ENCODE assay signal across 23 cellular contexts in genomic region chr12:6777386-6777785, GRCh38. TPM values are rescaled to one million over a fixed set of nuclear protein-coding genes. Genes with fewer than 3 reads are reported as not detected.
DNase-seq lines count a peak whose midpoint lies in the region; ATAC-seq and FAIRE-seq lines count a peak whose summit lies in the region.
"Had no signal": no experiment of that assay in that cellular context is flagged by ENCODE, and none has a peak within 500 bp of the region (broad histone marks: within the 10 kb centered on the region; RNA-seq: fewer than 3 reads in every experiment).

No MANE protein-coding gene starts in this region.

- no peaks in the 10 kb centered on the region for H3K27me3 Mint-ChIP-seq in activated T-cell treated with anti-CD3 and anti-CD28 coated beads, Interleukin-2, amount 50 U/mL, for 72 hours (ENCODE audit: low read depth)
- peaks cover 21% of the 10 kb centered on the region for H3K27me3 Mint-ChIP-seq in activated T-cell treated with anti-CD3 and anti-CD28 coated beads, Interleukin-2, amount 50 U/mL, for 4 hours (ENCODE audit: low read depth)
- H3K27me3 Mint-ChIP-seq in effector memory CD8-positive, alpha-beta T cell: no peaks in the 10 kb centered on the region

- H3K27ac ChIP-seq in stomach smooth muscle (ENCODE audit: low read length): peak overlapping the region; percentile 83
- no peak overlapping the region for H3K27ac ChIP-seq in small intestine (ENCODE audit: low read depth in 1 of 2, low read length in 1 of 2)
- H3K27ac ChIP-seq: SJCRH30 had no signal

- DNase-seq in activated T-cell treated with anti-CD3 and anti-CD28 coated beads, Interleukin-2, amount 50 U/mL, for 72 hours: no peak
- DNase-seq in activated T-cell treated with anti-CD3 and anti-CD28 coated beads, Interleukin-2, amount 50 U/mL, for 4 hours: no peak
- DNase-seq in effector memory CD8-positive, alpha-beta T cell: no peak
- no peak for DNase-seq in small intestine
- no peak for DNase-seq in Ammon's horn (ENCODE audit: low spot score)
- DNase-seq: activated CD4-positive, CD25-positive, alpha-beta regulatory T cell; activated effector memory CD4-positive, alpha-beta T cell treated with anti-CD3 and anti-CD28 coated beads, Interleukin-2, amount 50 U/mL, for 16 hours; central memory CD4-positive, alpha-beta T cell; gastrocnemius medialis; GOT3; NCI-H2081 treated with DMSO at 0.1 percent for 48 hours; NCI-H446 treated with DMSO at 0.1 percent for 48 hours; SJCRH30; stimulated activated CD4-positive, alpha-beta T cell treated with anti-CD3 and anti-CD28 coated beads, Interleukin-4, amount 100 ng/mL, for 24 hours had no signal

- H3K4me3 ChIP-seq in stomach smooth muscle (ENCODE audit: low read length in 2 of 2) (peak overlapping the region in 1 of 2 donors; percentile 79), small intestine (ENCODE audit: low read depth in 1 of 2, low read length in 2 of 2) (no peak overlapping the region)
- H3K4me3 ChIP-seq: SJCRH30 had no signal

- H3K27ac Mint-ChIP-seq in activated T-cell treated with anti-CD3 and anti-CD28 coated beads, Interleukin-2, amount 50 U/mL, for 72 hours: peak overlapping the region; percentile 26
- peak overlapping the region; percentile 81 to 91 for H3K27ac Mint-ChIP-seq in effector memory CD8-positive, alpha-beta T cell
- H3K27ac Mint-ChIP-seq: mesothelial cell of epicardium had no signal

- peak overlapping the region in 1 of 2 donors; percentile 65 for H3K9ac ChIP-seq in stomach smooth muscle (ENCODE audit: low read length in 2 of 2)

- peaks cover 15 to 22% of the 10 kb centered on the region in 2 donors for H3K36me3 Mint-ChIP-seq in activated T-cell treated with anti-CD3 and anti-CD28 coated beads, Interleukin-2, amount 50 U/mL, for 72 hours (ENCODE audit: insufficient read depth in 2 of 2)
- peaks cover 6% of the 10 kb centered on the region for H3K36me3 Mint-ChIP-seq in activated T-cell treated with anti-CD3 and anti-CD28 coated beads, Interleukin-2, amount 50 U/mL, for 4 hours (ENCODE audit: insufficient read depth)
- H3K36me3 Mint-ChIP-seq in effector memory CD8-positive, alpha-beta T cell (ENCODE audit: insufficient read depth): peaks cover 18% of the 10 kb centered on the region

- H3K4me1 Mint-ChIP-seq in activated T-cell treated with anti-CD3 and anti-CD28 coated beads, Interleukin-2, amount 50 U/mL, for 72 hours (ENCODE audit: low read depth): peaks cover 88% of the 10 kb centered on the region
- H3K4me1 Mint-ChIP-seq in activated T-cell treated with anti-CD3 and anti-CD28 coated beads, Interleukin-2, amount 50 U/mL, for 4 hours (ENCODE audit: low read depth): peaks cover 70% of the 10 kb centered on the region
- H3K4me1 Mint-ChIP-seq in effector memory CD8-positive, alpha-beta T cell (ENCODE audit: low read depth in 2 of 2): peaks cover 40 to 52% of the 10 kb centered on the region in 2 donors

- H3K27me3 ChIP-seq in stomach smooth muscle (ENCODE audit: control insufficient read depth in 1 of 2, insufficient read depth in 2 of 2, low read length in 2 of 2): no peaks in the 10 kb centered on the region
- H3K27me3 ChIP-seq in small intestine (ENCODE audit: control insufficient read depth in 2 of 2, insufficient read depth in 2 of 2, low read length in 2 of 2): peaks cover 0 to 3% of the 10 kb centered on the region in 2 donors
- H3K27me3 ChIP-seq: gastrocnemius medialis, SJCRH30 had no signal

- no peak for ATAC-seq in activated T-cell treated with anti-CD3 and anti-CD28 coated beads, Interleukin-2, amount 50 U/mL, for 72 hours (replicated peaks in 1 of 2)
- ATAC-seq in activated T-cell treated with anti-CD3 and anti-CD28 coated beads, Interleukin-2, amount 50 U/mL, for 4 hours: no peak
- no peak for ATAC-seq in effector memory CD8-positive, alpha-beta T cell (replicated peaks)
- ATAC-seq: Panc1 had no signal

- no peaks in the 10 kb centered on the region for H3K36me3 ChIP-seq in stomach smooth muscle (ENCODE audit: control insufficient read depth in 2 of 2, insufficient read depth in 2 of 2, low read length in 2 of 2)
- no peaks in the 10 kb centered on the region for H3K36me3 ChIP-seq in small intestine (ENCODE audit: control insufficient read depth in 2 of 2, insufficient read depth in 2 of 2, low read length in 2 of 2)
- H3K36me3 ChIP-seq: gastrocnemius medialis, SJCRH30 had no signal

- H3K9me3 ChIP-seq in stomach smooth muscle (ENCODE audit: control insufficient read depth in 2 of 2, low read length in 2 of 2) (no peaks in the 10 kb centered on the region), small intestine (ENCODE audit: control insufficient read depth, low read depth) (no peaks in the 10 kb centered on the region)
- H3K9me3 ChIP-seq: gastrocnemius medialis, SJCRH30 had no signal

- H3K9me3 Mint-ChIP-seq in activated T-cell treated with anti-CD3 and anti-CD28 coated beads, Interleukin-2, amount 50 U/mL, for 72 hours: no peaks in the 10 kb centered on the region
- H3K9me3 Mint-ChIP-seq in activated T-cell treated with anti-CD3 and anti-CD28 coated beads, Interleukin-2, amount 50 U/mL, for 4 hours: no peaks in the 10 kb centered on the region
- H3K9me3 Mint-ChIP-seq in effector memory CD8-positive, alpha-beta T cell: no peaks in the 10 kb centered on the region
- H3K9me3 Mint-ChIP-seq: mesothelial cell of epicardium, neural crest cell had no signal

- H3K4me3 Mint-ChIP-seq in activated T-cell treated with anti-CD3 and anti-CD28 coated beads, Interleukin-2, amount 50 U/mL, for 72 hours: peak overlapping the region; percentile 17 to 74
- H3K4me3 Mint-ChIP-seq in activated T-cell treated with anti-CD3 and anti-CD28 coated beads, Interleukin-2, amount 50 U/mL, for 4 hours: no peak overlapping the region
- H3K4me3 Mint-ChIP-seq in effector memory CD8-positive, alpha-beta T cell: no peak overlapping the region

- WGBS in small intestine, 3 donors: 90 to 98% (median 91%) methylated on average over 5 of the region's 5 CpGs

- no peak for FAIRE-seq in small intestine (lab: Jason Lieb, UNC)
- FAIRE-seq: G401.6, HTR-8/SVneo had no signal

- H3K4me1 ChIP-seq in stomach smooth muscle (ENCODE audit: control insufficient read depth, insufficient read depth, low read length) (peaks cover 36% of the 10 kb centered on the region), small intestine (ENCODE audit: control insufficient read depth in 2 of 2, insufficient read depth in 1 of 2, low read depth in 1 of 2, low read length in 1 of 2) (no peaks in the 10 kb centered on the region)

RNA-seq across cellular contexts. Expression of gene LAG3, which starts 5.1 kb away (rescaled TPM):
- total RNA-seq in activated T-cell treated with anti-CD3 and anti-CD28 coated beads, Interleukin-2, amount 50 U/mL, for 72 hours: 100 to 1,000 TPM; 117 to 188 TPM
- 100 to 1,000 TPM in 1 of 3 donors, 10 to 100 TPM in 2; 71.1 to 125 (median 86.4) TPM for total RNA-seq in activated T-cell treated with anti-CD3 and anti-CD28 coated beads, Interleukin-2, amount 50 U/mL, for 4 hours
- 1 to 10 TPM in 1 of 3 donors, under 1 TPM in 2; 0.67 to 5.9 (median 0.76) TPM for polyA plus RNA-seq in small intestine
- total RNA-seq: gastrocnemius medialis had no signal
- polyA plus RNA-seq: CD14-positive monocyte had no signal

RNA-seq across cellular contexts. Expression of gene PTMS, which starts 11.2 kb away (rescaled TPM):
- total RNA-seq in activated T-cell treated with anti-CD3 and anti-CD28 coated beads, Interleukin-2, amount 50 U/mL, for 72 hours: 100 to 1,000 TPM; 119 to 154 TPM
- total RNA-seq in activated T-cell treated with anti-CD3 and anti-CD28 coated beads, Interleukin-2, amount 50 U/mL, for 4 hours: 10 to 100 TPM; 26.3 to 32.6 (median 29.4) TPM
- polyA plus RNA-seq in small intestine: 100 to 1,000 TPM in 1 of 3 donors, 10 to 100 TPM in 2; 34.0 to 204 (median 85.9) TPM

RNA-seq across cellular contexts. Expression of gene CD4, which starts 11.9 kb away (rescaled TPM):
- 100 to 1,000 TPM; 126 to 141 TPM for total RNA-seq in activated T-cell treated with anti-CD3 and anti-CD28 coated beads, Interleukin-2, amount 50 U/mL, for 72 hours
- total RNA-seq in activated T-cell treated with anti-CD3 and anti-CD28 coated beads, Interleukin-2, amount 50 U/mL, for 4 hours: 10 to 100 TPM; 42.0 to 76.9 (median 51.4) TPM
- 1 to 10 TPM in 2 of 3 donors, under 1 TPM in 1; 0.89 to 7.8 (median 5.1) TPM for polyA plus RNA-seq in small intestine
- total RNA-seq: A673, pulmonary artery endothelial cell, SJCRH30 had no signal

RNA-seq across cellular contexts. Expression of gene MLF2, which starts 24.4 kb away (rescaled TPM):
- total RNA-seq in activated T-cell treated with anti-CD3 and anti-CD28 coated beads, Interleukin-2, amount 50 U/mL, for 72 hours: 100 to 1,000 TPM; 122 to 134 TPM
- 100 to 1,000 TPM; 185 to 199 (median 189) TPM for total RNA-seq in activated T-cell treated with anti-CD3 and anti-CD28 coated beads, Interleukin-2, amount 50 U/mL, for 4 hours
- polyA plus RNA-seq in small intestine: 100 to 1,000 TPM; 163 to 233 (median 204) TPM

RNA-seq across cellular contexts. Expression of gene GPR162, which starts 44.2 kb away (rescaled TPM):
- under 1 TPM; 0.72 to 0.93 TPM for total RNA-seq in activated T-cell treated with anti-CD3 and anti-CD28 coated beads, Interleukin-2, amount 50 U/mL, for 72 hours
- under 1 TPM in 2 of 3 donors, not detected in 1; 0.08 to 0.38 TPM for total RNA-seq in activated T-cell treated with anti-CD3 and anti-CD28 coated beads, Interleukin-2, amount 50 U/mL, for 4 hours
- polyA plus RNA-seq in small intestine: 1 to 10 TPM in 2 of 3 donors, not detected in 1; 1.1 to 6.7 TPM

Comparison
In these comparisons a context has a peak if more than half of its experiments do, and no peak if none do; other contexts are left out.
1. H3K4me3 Mint-ChIP-seq: peak in activated T-cell treated with anti-CD3 and anti-CD28 coated beads, Interleukin-2, amount 50 U/mL, for 72 hours (2 of 2); none in activated T-cell treated with anti-CD3 and anti-CD28 coated beads, Interleukin-2, amount 50 U/mL, for 4 hours (single experiment) and effector memory CD8-positive, alpha-beta T cell (0 of 2).